Comparison of ENCODE assay signal across 11 cellular contexts in the genomic region with DNA sequence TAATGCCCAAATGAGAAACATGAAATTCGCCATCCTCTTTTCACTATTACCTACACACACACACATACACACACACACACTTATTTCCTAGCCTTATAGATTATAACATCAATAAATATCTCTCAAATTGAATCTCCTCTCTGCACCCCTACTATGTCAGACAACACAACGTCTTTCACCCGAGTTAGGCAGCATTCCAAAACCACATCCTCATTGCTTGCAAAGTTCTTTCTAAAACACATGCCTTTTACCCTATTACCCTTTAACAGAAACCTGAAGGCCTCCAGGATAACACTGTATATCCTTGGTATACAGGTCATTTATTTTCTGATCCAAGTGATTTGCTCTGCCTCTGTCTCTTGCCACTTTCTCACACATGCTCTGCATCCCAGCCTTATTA. TPM values are rescaled to one million over a fixed set of nuclear protein-coding genes. Genes with fewer than 3 reads are reported as not detected.
"Had no signal": no experiment of that assay in that cellular context is flagged by ENCODE, and none has a peak within 500 bp of the region (broad histone marks: within the 10 kb centered on the region; RNA-seq: fewer than 3 reads in every experiment).

No MANE protein-coding gene starts in this region.

- H3K27me3 Mint-ChIP-seq: activated CD4-positive, alpha-beta T cell treated with anti-CD3 and anti-CD28 coated beads, Interleukin-2, amount 10 ng/mL, durations not matched to agents 7 days and 5 days; activated naive CD4-positive, alpha-beta T cell treated with anti-CD3 and anti-CD28 coated beads, Interleukin-2, amount 10 ng/mL, durations not matched to agents 7 days and 5 days had no signal

- H3K9me3 Mint-ChIP-seq: activated CD4-positive, alpha-beta T cell treated with anti-CD3 and anti-CD28 coated beads, Interleukin-2, amount 10 ng/mL, durations not matched to agents 7 days and 5 days; activated naive CD4-positive, alpha-beta T cell treated with anti-CD3 and anti-CD28 coated beads, Interleukin-2, amount 10 ng/mL, durations not matched to agents 7 days and 5 days; activated T-helper 2 cell treated with anti-CD3 and anti-CD28 coated beads, Interferon-gamma antibody, Interleukin-2, Interleukin-4, amounts not matched to agents 10 μg/mL and 5 μg/mL and 100 μg/mL, durations not matched to agents 14 hours and 24 hours and 36 hours; neural crest cell; T-helper 1 cell treated with Interleukin-12 subunit alpha and Interleukin-12 subunit beta and Interleukin-4 antibody, amounts not matched to agents 30 μg/mL and 1 μg/mL, for 36 hours had no signal

- H3K4me1 Mint-ChIP-seq: activated CD4-positive, alpha-beta T cell treated with anti-CD3 and anti-CD28 coated beads, Interleukin-2, amount 10 ng/mL, durations not matched to agents 7 days and 5 days; activated naive CD4-positive, alpha-beta T cell treated with anti-CD3 and anti-CD28 coated beads, Interleukin-2, amount 10 ng/mL, durations not matched to agents 7 days and 5 days; neural crest cell had no signal

- H3K4me3 ChIP-seq: left ventricle myocardium inferior, ovary had no signal

- H3K27ac Mint-ChIP-seq: activated CD4-positive, alpha-beta T cell treated with anti-CD3 and anti-CD28 coated beads, Interleukin-2, amount 10 ng/mL, durations not matched to agents 7 days and 5 days; activated naive CD4-positive, alpha-beta T cell treated with anti-CD3 and anti-CD28 coated beads, Interleukin-2, amount 10 ng/mL, durations not matched to agents 7 days and 5 days; activated T-helper 2 cell treated with anti-CD3 and anti-CD28 coated beads, Interferon-gamma antibody, Interleukin-2, Interleukin-4, amounts not matched to agents 10 μg/mL and 5 μg/mL and 100 μg/mL, durations not matched to agents 14 hours and 24 hours and 36 hours; T-helper 1 cell treated with Interleukin-12 subunit alpha and Interleukin-12 subunit beta and Interleukin-4 antibody, amounts not matched to agents 30 μg/mL and 1 μg/mL, for 36 hours had no signal

- H3K4me3 Mint-ChIP-seq: activated CD4-positive, alpha-beta T cell treated with anti-CD3 and anti-CD28 coated beads, Interleukin-2, amount 10 ng/mL, durations not matched to agents 7 days and 5 days; activated naive CD4-positive, alpha-beta T cell treated with anti-CD3 and anti-CD28 coated beads, Interleukin-2, amount 10 ng/mL, durations not matched to agents 7 days and 5 days; neural crest cell; T-helper 1 cell treated with Interleukin-12 subunit alpha and Interleukin-12 subunit beta and Interleukin-4 antibody, amounts not matched to agents 30 μg/mL and 1 μg/mL, for 36 hours had no signal

- H3K36me3 Mint-ChIP-seq: activated naive CD4-positive, alpha-beta T cell treated with anti-CD3 and anti-CD28 coated beads, Interleukin-2, amount 10 ng/mL, durations not matched to agents 7 days and 5 days had no signal

- DNase-seq: activated CD4-positive, alpha-beta T cell treated with anti-CD3 and anti-CD28 coated beads, Interleukin-2, amount 10 ng/mL, durations not matched to agents 7 days and 5 days; activated CD4-positive, CD25-positive, alpha-beta regulatory T cell; activated CD8-positive, alpha-beta memory T cell treated with anti-CD3 and anti-CD28 coated beads for 24 hours; activated naive CD4-positive, alpha-beta T cell treated with anti-CD3 and anti-CD28 coated beads, Interleukin-2, amount 10 ng/mL, durations not matched to agents 7 days and 5 days; kidney; left ventricle myocardium inferior; mesendoderm; ovary had no signal

RNA-seq across cellular contexts. Expression of gene KCNH5, which starts 56.3 kb away (rescaled TPM):
- total RNA-seq: activated CD4-positive, alpha-beta T cell treated with anti-CD3 and anti-CD28 coated beads, Interleukin-2, amount 10 ng/mL, durations not matched to agents 7 days and 5 days; activated T-helper 2 cell treated with anti-CD3 and anti-CD28 coated beads, Interferon-gamma antibody, Interleukin-2, Interleukin-4, amounts not matched to agents 10 μg/mL and 5 μg/mL and 100 μg/mL, durations not matched to agents 14 hours and 24 hours and 36 hours; kidney; left ventricle myocardium inferior had no signal
- polyA plus RNA-seq: ovary had no signal
